Comparison of ENCODE assay signal across 9 cellular contexts in genomic region chr1:40948741-40949528, GRCh38. TPM values are rescaled to one million over a fixed set of nuclear protein-coding genes. Genes with fewer than 3 reads are reported as not detected.
DNase-seq lines count a peak whose midpoint lies in the region; ATAC-seq and TF ChIP-seq lines count a peak whose summit lies in the region.
"Had no signal": no experiment of that assay in that cellular context is flagged by ENCODE, and none has a peak within 500 bp of the region (broad histone marks: within the 10 kb centered on the region; RNA-seq: fewer than 3 reads in every experiment).

No MANE protein-coding gene starts in this region.

- peak; percentile 30 for ATAC-seq in omental fat pad (ENCODE audit: low FRiP score)
- peak; percentile 53 to 70 for ATAC-seq in upper lobe of left lung (ENCODE audit: low FRiP score in 2 of 2)
- no peak for ATAC-seq in GM21529 (IDR thresholded peaks at IDR 0.05; ENCODE audit: unreplicated experiment)

- no peaks in the 10 kb centered on the region for H3K9me3 ChIP-seq in OCI-LY1 (ENCODE audit: low read length)
- no peaks in the 10 kb centered on the region for H3K9me3 ChIP-seq in upper lobe of left lung

- peaks cover 1% of the 10 kb centered on the region for H3K27me3 Mint-ChIP-seq in HFFc6 (ENCODE audit: insufficient read depth)

- H3K27ac ChIP-seq in OCI-LY1 (ENCODE audit: low read depth, low read length, poor library complexity, severe bottlenecking) (no peak overlapping the region), upper lobe of left lung (no peak overlapping the region)

- no peaks in the 10 kb centered on the region for H3K27me3 ChIP-seq in OCI-LY1 (ENCODE audit: insufficient read depth, low read length)
- no peaks in the 10 kb centered on the region for H3K27me3 ChIP-seq in upper lobe of left lung

- 48 to 50% methylated on average over 8 to 10 of the region's 10 CpGs for WGBS in upper lobe of left lung, 2 donors

- peaks cover 39% of the 10 kb centered on the region for H3K4me1 Mint-ChIP-seq in HFFc6 (ENCODE audit: low read depth)

- H4K20me1 ChIP-seq in OCI-LY1 (ENCODE audit: insufficient read depth, low read length): no peaks in the 10 kb centered on the region

- H3K36me3 ChIP-seq in OCI-LY1 (ENCODE audit: insufficient read depth, low read length) (no peaks in the 10 kb centered on the region), upper lobe of left lung (no peaks in the 10 kb centered on the region)

- peak in 9 of 14 donors; percentile 6 to 50 (median 29) for DNase-seq in C1 segment of cervical spinal cord (lab: John Stamatoyannopoulos, UW)
- peak; percentile 63 for DNase-seq in HFFc6
- peak; percentile 75 for DNase-seq in activated CD8-positive, alpha-beta memory T cell treated with anti-CD3 and anti-CD28 coated beads, Interleukin-2, amount 50 U/mL, for 48 hours
- DNase-seq in fibroblast of gingiva (ENCODE audit: low read depth): peak; percentile 76
- peak; percentile 37 for DNase-seq in omental fat pad (ENCODE audit: low spot score)
- DNase-seq in upper lobe of left lung: peak in 1 of 2 donors; percentile 56

- H3K36me3 Mint-ChIP-seq in HFFc6 (ENCODE audit: low read depth): peaks cover 10% of the 10 kb centered on the region
- H3K36me3 Mint-ChIP-seq: IgD-negative memory B cell had no signal

- peak in 1 of 4 donors; percentile 10 for TF ChIP-seq EP300 in upper lobe of left lung (IDR thresholded peaks at IDR 0.05)

- peaks cover 9% of the 10 kb centered on the region for H3K9me3 Mint-ChIP-seq in HFFc6

- H2AFZ ChIP-seq in OCI-LY1 (ENCODE audit: low read length): no peak overlapping the region

- no peak overlapping the region for H3K4me2 ChIP-seq in OCI-LY1 (ENCODE audit: low read length)

- TF ChIP-seq CTCF in HFFc6 (IDR thresholded peaks at IDR 0.05): peak; percentile 92
- TF ChIP-seq CTCF in OCI-LY1 (IDR thresholded peaks at IDR 0.05; ENCODE audit: low read length): peak; percentile 78
- no peak for TF ChIP-seq CTCF in omental fat pad (IDR thresholded peaks at IDR 0.05)
- peak in 5 of 6 experiments; percentile 52 to 74 (median 68) for TF ChIP-seq CTCF in upper lobe of left lung (IDR thresholded peaks at IDR 0.05)

- H3K4me3 ChIP-seq in OCI-LY1 (ENCODE audit: low read depth, low read length, poor library complexity, severe bottlenecking) (no peak overlapping the region), upper lobe of left lung (no peak overlapping the region)

- TF ChIP-seq POLR2A in upper lobe of left lung (IDR thresholded peaks at IDR 0.05): no peak

- peak overlapping the region; percentile 34 for H3K27ac Mint-ChIP-seq in HFFc6

- H3K9ac ChIP-seq in OCI-LY1 (ENCODE audit: low read length): no peak overlapping the region

- H3F3A ChIP-seq in OCI-LY1 (ENCODE audit: insufficient read depth, low read length): no peaks in the 10 kb centered on the region

- no peaks in the 10 kb centered on the region for H3K79me2 ChIP-seq in OCI-LY1 (ENCODE audit: insufficient read depth, low read length)

- H3K4me1 ChIP-seq in OCI-LY1 (ENCODE audit: insufficient read depth, low read length, severe bottlenecking) (no peaks in the 10 kb centered on the region), upper lobe of left lung (peaks cover 4 to 24% (median 20%) of the 10 kb centered on the region in 4 donors)

- peak overlapping the region; percentile 35 for H3K4me3 Mint-ChIP-seq in HFFc6

- no peaks in the 10 kb centered on the region for H3K9me2 ChIP-seq in OCI-LY1 (ENCODE audit: low read depth, low read length)

RNA-seq across cellular contexts. Expression of gene CTPS1, which starts 30.6 kb away (rescaled TPM):
- total RNA-seq in HFFc6 (2021; fragmentation: NEBNext Ultra II Directional; extraction: Animal tissue kit (Norgen Biotek cat#: 25700)): 100 to 1,000 TPM in 1 of 6 experiments, 10 to 100 TPM in 5; 89.3 to 125 (median 91.6) TPM
- total RNA-seq in omental fat pad (10 to 100 TPM; 16.1 to 57.5 (median 17.6) TPM), upper lobe of left lung (10 to 100 TPM; 12.7 to 32.5 (median 25.0) TPM)

Comparison
In these comparisons a context has a peak if more than half of its experiments do, and no peak if none do; other contexts are left out.
1. CTCF ChIP-seq: peak in HFFc6 (single experiment), OCI-LY1 (single experiment) and upper lobe of left lung (5 of 6); none in omental fat pad (0 of 3).